21 cellular contexts compared by ENCODE assay signal in the genomic region with DNA sequence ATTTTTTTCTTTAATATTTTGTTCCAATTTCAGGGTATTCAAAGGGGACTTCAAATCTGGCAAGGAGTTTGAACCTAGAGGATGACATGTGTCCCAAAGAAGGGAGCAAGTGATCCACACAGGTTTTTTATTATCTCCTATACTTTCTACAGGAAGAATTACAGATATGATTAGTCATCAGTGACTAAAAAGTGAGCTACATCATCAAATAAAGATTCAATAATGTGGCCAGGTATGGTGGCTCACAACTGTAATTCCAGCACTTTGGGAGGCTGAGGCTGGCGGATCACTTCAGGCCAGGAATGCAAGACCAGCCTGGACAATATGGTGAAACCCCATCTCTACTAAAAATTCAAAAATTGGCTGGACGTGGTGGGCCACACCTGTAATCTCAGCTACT. TPM values are rescaled to one million over a fixed set of nuclear protein-coding genes. Genes with fewer than 3 reads are reported as not detected.
A peak's percentile ranks its signal among the peaks of the same experiment; 100 is the strongest.
DNase-seq lines count a peak whose midpoint lies in the region; ATAC-seq and TF ChIP-seq lines count a peak whose summit lies in the region.
"Had no signal": no experiment of that assay in that cellular context is flagged by ENCODE, and none has a peak within 500 bp of the region (broad histone marks: within the 10 kb centered on the region; RNA-seq: fewer than 3 reads in every experiment).

No MANE protein-coding gene starts in this region.

- H3K27ac ChIP-seq in RWPE2 (ENCODE audit: poor library complexity, severe bottlenecking), result no peak overlapping the region
- no peak overlapping the region for H3K27ac ChIP-seq in foreskin keratinocyte
- H3K27ac ChIP-seq in MM.1S (ENCODE audit: low read length), result no peak overlapping the region
- H3K27ac ChIP-seq: A549; BLaER1 treated with 17β-estradiol and CSF1 and Interleukin-3, amounts not matched to agents 10 nM and 100 nM had no signal

- H4K20me1 ChIP-seq in MM.1S (ENCODE audit: insufficient read depth, low read length), result no peaks in the 10 kb centered on the region
- H4K20me1 ChIP-seq: BLaER1 treated with 17β-estradiol and CSF1 and Interleukin-3, amounts not matched to agents 10 nM and 100 nM had no signal

- H3K4me1 ChIP-seq in RWPE2 (ENCODE audit: insufficient read depth, poor library complexity, severe bottlenecking), result no peaks in the 10 kb centered on the region
- no peaks in the 10 kb centered on the region for H3K4me1 ChIP-seq in foreskin keratinocyte
- no peaks in the 10 kb centered on the region for H3K4me1 ChIP-seq in MM.1S (ENCODE audit: low read length)
- H3K4me1 ChIP-seq: A549; BE2C; BLaER1 treated with 17β-estradiol and CSF1 and Interleukin-3, amounts not matched to agents 10 nM and 100 nM had no signal

- H3K79me2 ChIP-seq in MM.1S (ENCODE audit: low read length), result no peaks in the 10 kb centered on the region

- H2AFZ ChIP-seq in MM.1S (ENCODE audit: low read length), result no peak overlapping the region

- ATAC-seq in RWPE2 (ENCODE audit: low read depth) (0 out of 3 replicates have a peak, but pooled peaks have one; percentile 38), foreskin keratinocyte (peak; percentile 69)
- ATAC-seq: A549, HCT116 had no signal

- H3K27me3 ChIP-seq in RWPE2 (ENCODE audit: insufficient read depth, poor library complexity, severe bottlenecking), result no peaks in the 10 kb centered on the region
- peaks cover 27% of the 10 kb centered on the region for H3K27me3 ChIP-seq in foreskin keratinocyte
- no peaks in the 10 kb centered on the region for H3K27me3 ChIP-seq in MM.1S (replicated peaks; ENCODE audit: insufficient read depth, low read length)
- H3K27me3 ChIP-seq: BLaER1 treated with 17β-estradiol and CSF1 and Interleukin-3, amounts not matched to agents 10 nM and 100 nM had no signal

- H3K4me2 ChIP-seq in MM.1S (ENCODE audit: low read depth, low read length), result no peak overlapping the region
- H3K4me2 ChIP-seq: A549; BLaER1 treated with 17β-estradiol and CSF1 and Interleukin-3, amounts not matched to agents 10 nM and 100 nM had no signal

- no peaks in the 10 kb centered on the region for H3K9me2 ChIP-seq in MM.1S (replicated peaks; ENCODE audit: insufficient read depth, low read length)

- no peak for TF ChIP-seq CTCF in RWPE2 (IDR thresholded peaks at IDR 0.05; ENCODE audit: poor library complexity, severe bottlenecking)
- TF ChIP-seq CTCF in foreskin keratinocyte (conservative IDR thresholded peaks at IDR 0.05), result no peak
- no peak for TF ChIP-seq CTCF in MM.1S (IDR thresholded peaks at IDR 0.05; ENCODE audit: low read length)

- in situ Hi-C loops in G401 (cut with HindIII; ENCODE audit: low sequenced_read_pairs), result no loop called here

- H3K36me3 ChIP-seq in RWPE2 (ENCODE audit: low read depth) (no peaks in the 10 kb centered on the region), MM.1S (replicated peaks; ENCODE audit: insufficient read depth, low read length) (no peaks in the 10 kb centered on the region)
- H3K36me3 ChIP-seq: BE2C; BLaER1 treated with 17β-estradiol and CSF1 and Interleukin-3, amounts not matched to agents 10 nM and 100 nM had no signal

- DNase-seq in ELR (ENCODE audit: low read depth) (peak; percentile 23), HCEC 1CT (peak; percentile 1), RWPE2 (ENCODE audit: low spot score) (no peak), foreskin keratinocyte (peak in 1 of 2 donors; percentile 47), G401 (ENCODE audit: low spot score) (no peak), MM.1S (no peak), activated T-cell treated with anti-CD3 and anti-CD28 coated beads for 4 hours (no peak)
- DNase-seq: 8988T; ACHN; AML-193; BE2C; CD4-positive, alpha-beta T cell; CD8-positive, alpha-beta memory T cell; DMS 273 treated with DMSO at 0.1 percent for 48 hours; DMS79; EL; H7 had no signal

- no peaks in the 10 kb centered on the region for H3K9me3 ChIP-seq in RWPE2 (ENCODE audit: severe bottlenecking)
- no peaks in the 10 kb centered on the region for H3K9me3 ChIP-seq in MM.1S (replicated peaks; ENCODE audit: insufficient read depth, low read length)
- H3K9me3 ChIP-seq: BE2C had no signal

- no peak overlapping the region for H3K9ac ChIP-seq in MM.1S (ENCODE audit: low read length)
- H3K9ac ChIP-seq: BLaER1 treated with 17β-estradiol and CSF1 and Interleukin-3, amounts not matched to agents 10 nM and 100 nM had no signal

- no peaks in the 10 kb centered on the region for H3F3A ChIP-seq in MM.1S (ENCODE audit: insufficient read depth, low read length)

- H3K4me3 ChIP-seq in RWPE2 (ENCODE audit: severe bottlenecking), result no peak overlapping the region
- no peak overlapping the region for H3K4me3 ChIP-seq in MM.1S (ENCODE audit: low read length)
- H3K4me3 ChIP-seq: A549; BLaER1 treated with 17β-estradiol and CSF1 and Interleukin-3, amounts not matched to agents 10 nM and 100 nM had no signal

RNA-seq across cellular contexts. Expression of gene GLT8D2, which starts 24.2 kb away (rescaled TPM):
- total RNA-seq in foreskin keratinocyte, result 3.2 and 4.8 TPM in 2 replicates
- polyA plus RNA-seq in foreskin keratinocyte, result 3.4 and 4.0 TPM in 2 replicates
- total RNA-seq in G401 (2014; rRNA removed; shearing (Covaris generic)), result 9.5 and 19.2 TPM in 2 replicates
- total RNA-seq: CD4-positive, alpha-beta T cell had no signal
- polyA plus RNA-seq: CD14-positive monocyte; CD8-positive, alpha-beta memory T cell had no signal

RNA-seq across cellular contexts. Expression of gene HCFC2, which starts 38.6 kb away (rescaled TPM):
- 7.9 and 9.3 TPM in 2 replicates for total RNA-seq in foreskin keratinocyte
- 3.0 and 3.1 TPM in 2 replicates for polyA plus RNA-seq in foreskin keratinocyte
- 1.8 and 3.9 TPM in 2 replicates for total RNA-seq in G401 (2014; rRNA removed; shearing (Covaris generic))

Comparison
In these comparisons a context has a peak if more than half of its experiments do, and no peak if none do; other contexts are left out.
1. DNase-seq: peak in ELR (single experiment) and HCEC 1CT (single experiment); none in RWPE2 (single experiment), G401 (single experiment), MM.1S (single experiment) and activated T-cell treated with anti-CD3 and anti-CD28 coated beads for 4 hours (single experiment).